ENCODE assay signal across 1 cellular context in genomic region chr14:35244542-35244941, GRCh38.
TF ChIP-seq lines count a peak whose summit lies in the region.

No MANE protein-coding gene starts in this region.

TF ChIP-seq in HepG2, 621 proteins besides CTCF, POLR2A, EP300 and RAD21 (continued from another document):
- TF ChIP-seq MED1 (CRISPR knock-in tag; IDR thresholded peaks at IDR 0.05): no peak
- no peak for TF ChIP-seq KDM4B (CRISPR knock-in tag; IDR thresholded peaks at IDR 0.05)
- TF ChIP-seq ZNF772 (CRISPR knock-in tag; IDR thresholded peaks at IDR 0.05): no peak
- TF ChIP-seq KLF9 (CRISPR knock-in tag; IDR thresholded peaks at IDR 0.05; ENCODE audit: low read depth): no peak
- TF ChIP-seq MLXIP (CRISPR knock-in tag; IDR thresholded peaks at IDR 0.05; ENCODE audit: borderline replicate concordance): no peak
- TF ChIP-seq ZNF24 (IDR thresholded peaks at IDR 0.05): no peak
- TF ChIP-seq UBTF (CRISPR knock-in tag; IDR thresholded peaks at IDR 0.05): no peak
- no peak for TF ChIP-seq ETV5 (CRISPR knock-in tag; IDR thresholded peaks at IDR 0.05; ENCODE audit: borderline replicate concordance)
